Comparison of ENCODE assay signal across 8 cellular contexts in the genomic region with DNA sequence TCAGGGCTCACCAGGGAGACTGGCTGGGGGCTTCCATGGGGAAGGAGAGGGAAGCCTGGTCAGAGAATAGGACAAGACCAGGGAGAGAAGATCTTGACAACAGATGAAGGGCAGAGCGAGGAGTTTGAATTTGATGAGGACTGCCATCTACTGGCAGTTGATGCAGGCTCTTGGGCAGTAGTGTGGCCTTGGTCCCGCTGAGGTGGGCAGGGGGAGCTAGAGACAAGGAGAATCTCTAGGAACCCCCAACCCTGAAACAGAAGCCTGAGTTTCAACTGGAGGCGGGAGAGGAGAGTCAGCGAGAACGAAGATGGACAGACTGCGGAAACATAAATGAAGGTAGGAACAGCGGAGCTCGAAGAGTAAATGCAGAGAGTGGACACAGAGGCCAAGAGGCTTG.
A peak's percentile ranks its signal among the peaks of the same experiment; 100 is the strongest.
DNase-seq lines count a peak whose midpoint lies in the region; ATAC-seq and TF ChIP-seq lines count a peak whose summit lies in the region.

No MANE protein-coding gene starts in this region.

- no peak overlapping the region; the same call in 1 of the 2 replicates for H3K4me3 ChIP-seq in ACC112 (ENCODE audit: low read depth, low read length)
- peak overlapping the region in 1 of 4 donors; percentile 10 for H3K4me3 ChIP-seq in Peyer's patch
- H3K4me3 ChIP-seq in fibroblast of mammary gland (ENCODE audit: control insufficient read depth, low read depth, low read length), result no peak overlapping the region

- H3K36me3 ChIP-seq in ACC112 (ENCODE audit: insufficient read depth, low read length) (no peaks in the 10 kb centered on the region), Peyer's patch (no peaks in the 10 kb centered on the region)

- peak overlapping the region; percentile 64 for H2AFZ ChIP-seq in ACC112 (ENCODE audit: low read length, unreplicated experiment)

- H3K27me3 ChIP-seq in ACC112 (ENCODE audit: insufficient read depth, low read length), result no peaks in the 10 kb centered on the region
- H3K27me3 ChIP-seq in Peyer's patch, result no peaks in the 10 kb centered on the region

- POLR2A ChIA-PET in GM10248 (lab: Yijun Ruan, JAX), result no interaction called here

- DNase-seq in GM10248 (ENCODE audit: extremely low spot score) (peak; percentile 28), Peyer's patch (peak in 1 of 3 donors; percentile 49), fibroblast of mammary gland (ENCODE audit: low read depth) (peak; percentile 72), non-pigmented ciliary epithelial cell (ENCODE audit: low read depth) (peak; percentile 47), NOMO-1 treated with DMSO at 0.1 percent for 48 hours (lab: John Stamatoyannopoulos, UW; ENCODE audit: unreplicated experiment) (no peak)
- no peak for DNase-seq in stimulated activated CD4-positive, alpha-beta T cell treated with anti-CD3 and anti-CD28 coated beads, Interleukin-4, amount 100 ng/mL, for 1 hour

- TF ChIP-seq CTCF in GM10248 (IDR thresholded peaks at IDR 0.05; ENCODE audit: control extremely low read depth, extremely low read depth, low read depth, missing control alignments) (peak; percentile 30), Peyer's patch (IDR thresholded peaks at IDR 0.05) (peak in 4 of 6 experiments; percentile 29 to 45 (median 44)), fibroblast of mammary gland (conservative IDR thresholded peaks at IDR 0.05; ENCODE audit: control insufficient read depth, insufficient read depth, low read depth, low read length) (peak; percentile 80)

- H3K79me2 ChIP-seq in ACC112 (ENCODE audit: control insufficient read depth, insufficient read depth, low read length, unreplicated experiment), result no peaks in the 10 kb centered on the region

- no peaks in the 10 kb centered on the region for H3K4me1 ChIP-seq in ACC112 (ENCODE audit: control insufficient read depth, insufficient read depth, low read length, unreplicated experiment)
- no peaks in the 10 kb centered on the region for H3K4me1 ChIP-seq in Peyer's patch

- no peak for ATAC-seq in GM18858 (IDR thresholded peaks at IDR 0.05; ENCODE audit: unreplicated experiment)

- CTCF ChIA-PET in GM10248 (lab: Yijun Ruan, JAX), result interaction anchor here (0.6 to 2.6 kb wide), 5 partner anchors 13 to 253 kb away, joined by 3 to 8 read pairs (median 3); no protein-coding TSS in a partner anchor

- H3K27ac ChIP-seq in ACC112 (ENCODE audit: low read depth, low read length) (no peak overlapping the region), Peyer's patch (no peak overlapping the region)

- no peak for TF ChIP-seq POLR2A in Peyer's patch (IDR thresholded peaks at IDR 0.05)

- no peaks in the 10 kb centered on the region for H3K9me3 ChIP-seq in Peyer's patch

Comparison
In these comparisons a context has a peak if more than half of its experiments do, and no peak if none do; other contexts are left out.
1. DNase-seq: peak in GM10248 (single experiment), fibroblast of mammary gland (single experiment) and non-pigmented ciliary epithelial cell (single experiment); none in stimulated activated CD4-positive, alpha-beta T cell treated with anti-CD3 and anti-CD28 coated beads, Interleukin-4, amount 100 ng/mL, for 1 hour (single experiment) and NOMO-1 treated with DMSO at 0.1 percent for 48 hours (single experiment).
2. CTCF ChIP-seq: peak in every context shown above with its lines; median percentile 80 in fibroblast of mammary gland; 44 in Peyer's patch; 30 in GM10248.